In the genomic region with DNA sequence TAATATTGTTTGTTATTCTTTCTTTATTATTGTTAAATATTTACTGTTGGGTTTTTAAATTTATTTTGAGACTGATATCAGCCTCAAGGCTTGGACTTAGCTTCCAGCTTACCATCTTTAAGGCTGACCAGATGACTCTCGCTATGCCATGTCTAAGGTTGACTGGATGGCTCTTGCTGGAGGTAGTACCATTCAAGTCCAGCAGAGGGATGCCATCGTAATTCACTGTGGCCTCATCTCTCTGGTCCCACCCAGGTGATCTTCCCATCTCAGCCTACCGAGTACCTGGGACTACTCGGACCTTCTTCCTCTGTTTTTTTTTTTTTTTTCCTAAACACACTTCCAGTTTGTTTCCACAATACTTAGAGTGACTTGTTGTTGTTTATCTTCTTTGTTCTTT, we compare ENCODE assay signal across 12 cellular contexts. TPM values are rescaled to one million over a fixed set of nuclear protein-coding genes. Genes with fewer than 3 reads are reported as not detected.
DNase-seq lines count a peak whose midpoint lies in the region; ATAC-seq and TF ChIP-seq lines count a peak whose summit lies in the region.
"Had no signal": no experiment of that assay in that cellular context is flagged by ENCODE, and none has a peak within 500 bp of the region (broad histone marks: within the 10 kb centered on the region; RNA-seq: fewer than 3 reads in every experiment).

No MANE protein-coding gene starts in this region.

- no peaks in the 10 kb centered on the region for H3K9me2 ChIP-seq in HCT116 (ENCODE audit: insufficient read depth)

- WGBS in liver = 86% methylated on average over 4 of the region's 4 CpGs

- no peak overlapping the region for H3K4me3 ChIP-seq in HCT116 (replicated peaks in 1 of 2; ENCODE audit: low read depth in 1 of 2, low read length in 2 of 2)
- H3K4me3 ChIP-seq in WERI-Rb-1 (ENCODE audit: low read depth, low read length) = no peak overlapping the region
- no peak overlapping the region for H3K4me3 ChIP-seq in liver (ENCODE audit: low read depth in 1 of 3, low read length in 3 of 3)
- H3K4me3 ChIP-seq: smooth muscle cell, suprapubic skin had no signal

- H3K9ac ChIP-seq in HCT116 (ENCODE audit: low read length) (no peak overlapping the region), liver (ENCODE audit: low read depth in 1 of 2, low read length in 2 of 2) (no peak overlapping the region)

- H3K79me2 ChIP-seq in HCT116 (ENCODE audit: insufficient read depth, low read length) = no peaks in the 10 kb centered on the region

- peak in 2 of 3 experiments; percentile 32 to 47; a peak in 4 of 6 replicates for TF ChIP-seq CTCF in HCT116 (IDR thresholded peaks at IDR 0.05 in 2 of 3, conservative IDR thresholded peaks at IDR 0.05 in 1 of 3; ENCODE audit: borderline replicate concordance in 1 of 3, insufficient read depth in 1 of 3, low read depth in 2 of 3, low read length in 2 of 3)
- TF ChIP-seq CTCF in WERI-Rb-1 (IDR thresholded peaks at IDR 0.05; ENCODE audit: low read depth, low read length) = peak; percentile 58
- peak; percentile 16 for TF ChIP-seq CTCF in liver (IDR thresholded peaks at IDR 0.05; ENCODE audit: low read depth, low read length, missing input control)

- peaks cover 10 to 12% of the 10 kb centered on the region in 2 experiments; a peak in 2 of 4 replicates for H3K9me3 ChIP-seq in HCT116 (ENCODE audit: control insufficient read depth in 1 of 2, insufficient read depth in 1 of 2, low read depth in 1 of 2, low read length in 2 of 2)
- peaks cover 16% of the 10 kb centered on the region for H3K9me3 ChIP-seq in WERI-Rb-1 (ENCODE audit: severe bottlenecking)
- peaks cover 7 to 9% (median 7%) of the 10 kb centered on the region in 4 donors for H3K9me3 ChIP-seq in liver (ENCODE audit: control insufficient read depth in 4 of 4, low read length in 3 of 4)

- H3K36me3 ChIP-seq in HCT116 (ENCODE audit: control insufficient read depth in 1 of 2, insufficient read depth in 2 of 2, low read length in 2 of 2) = no peaks in the 10 kb centered on the region
- H3K36me3 ChIP-seq in WERI-Rb-1 = no peaks in the 10 kb centered on the region
- H3K36me3 ChIP-seq in liver (ENCODE audit: control insufficient read depth in 4 of 4, insufficient read depth in 3 of 4, low read depth in 1 of 4, low read length in 3 of 4) = no peaks in the 10 kb centered on the region
- H3K36me3 ChIP-seq: suprapubic skin had no signal

- TF ChIP-seq POLR2A in HCT116 (IDR thresholded peaks at IDR 0.05; ENCODE audit: borderline replicate concordance, extremely low read depth, insufficient read depth, insufficient read length) = no peak

- no peak for TF ChIP-seq RAD21 in HCT116 (IDR thresholded peaks at IDR 0.05; ENCODE audit: low read depth)
- TF ChIP-seq RAD21 in liver (IDR thresholded peaks at IDR 0.05) = no peak

- no peak overlapping the region for H2AFZ ChIP-seq in HCT116 (ENCODE audit: low read depth, low read length, poor library complexity, severe bottlenecking)

- H3K4me2 ChIP-seq in HCT116 (ENCODE audit: low read length) = no peak overlapping the region
- H3K4me2 ChIP-seq: smooth muscle cell had no signal

- H4K20me1 ChIP-seq in HCT116 (ENCODE audit: insufficient read depth) = no peaks in the 10 kb centered on the region

- intact Hi-C loops in HCT116 (cut with micrococcal nuclease) = no loop called here

- CTCF ChIA-PET in HCT116 (lab: Charles Lee) = no interaction called here

- POLR2A ChIA-PET in HCT116 (lab: Charles Lee) = no interaction called here

- RAD21 ChIA-PET in HCT116 (lab: Charles Lee; ENCODE audit: low non-redundant PET in 1 of 2, low total read pairs in 2 of 2, uncharacterized antibody in 2 of 2, unreplicated experiment in 2 of 2) = no interaction called here

- peak; percentile 58; the same call in 1 of the 2 replicates for ATAC-seq in HCT116
- ATAC-seq: Right ventricle myocardium inferior had no signal

- BruUV-seq in HCT116 (replicated peaks; lab: Mats Ljungman, UMichigan) = no TSS peak

- H3K4me1 ChIP-seq in HCT116 (ENCODE audit: control insufficient read depth in 1 of 2, insufficient read depth in 2 of 2, low read length in 2 of 2) (no peaks in the 10 kb centered on the region), liver (ENCODE audit: control insufficient read depth in 4 of 4, insufficient read depth in 4 of 4, low read length in 3 of 4) (no peaks in the 10 kb centered on the region)
- H3K4me1 ChIP-seq: suprapubic skin had no signal

- H3K27me3 ChIP-seq in HCT116 (ENCODE audit: insufficient read depth, low read length) (no peaks in the 10 kb centered on the region), WERI-Rb-1 (ENCODE audit: insufficient read depth, low read depth, severe bottlenecking) (no peaks in the 10 kb centered on the region), liver (ENCODE audit: control insufficient read depth in 4 of 4, insufficient read depth in 4 of 4, low read length in 3 of 4) (no peaks in the 10 kb centered on the region)
- H3K27me3 ChIP-seq: suprapubic skin had no signal

- H3K27ac ChIP-seq in HCT116 (ENCODE audit: low read depth, low read length) = no peak overlapping the region
- H3K27ac ChIP-seq in WERI-Rb-1 = no peak overlapping the region
- H3K27ac ChIP-seq in liver (ENCODE audit: low read depth in 1 of 2, low read length in 2 of 2) = no peak overlapping the region
- H3K27ac ChIP-seq: suprapubic skin had no signal

- peak; percentile 30 for DNase-seq in ELF-1 (ENCODE audit: low read depth, low spot score)
- DNase-seq in HCT116 (ENCODE audit: low read depth, low spot score) = no peak
- DNase-seq in WERI-Rb-1 = peak; percentile 32
- no peak for DNase-seq in activated naive CD4-positive, alpha-beta T cell treated with anti-CD3 and anti-CD28 coated beads, Interleukin-2, amount 50 U/mL, for 16 hours
- DNase-seq in NCI-H1436 (lab: John Stamatoyannopoulos, UW) = no peak
- no peak for DNase-seq in AG20443 (ENCODE audit: low spot score)
- DNase-seq: activated CD8-positive, alpha-beta memory T cell treated with anti-CD3 and anti-CD28 coated beads, Interleukin-2, amount 50 U/mL, for 48 hours; occipital lobe had no signal

TF ChIP-seq in HCT116, 20 proteins besides CTCF, POLR2A, EP300 and RAD21:
- TF ChIP-seq POLR2AphosphoS5 (IDR thresholded peaks at IDR 0.05; ENCODE audit: low read depth, low read length) (no peak), CBX3 (IDR thresholded peaks at IDR 0.05; ENCODE audit: low read depth) (no peak), EGR1 (IDR thresholded peaks at IDR 0.05; ENCODE audit: low read depth) (no peak), SRF (IDR thresholded peaks at IDR 0.05; ENCODE audit: low read depth) (no peak), CEBPB (IDR thresholded peaks at IDR 0.05; ENCODE audit: low read depth) (no peak)

TF ChIP-seq in liver, 16 proteins besides CTCF, POLR2A, EP300 and RAD21:
- no peak for TF ChIP-seq FOXA2 (IDR thresholded peaks at IDR 0.05)
- TF ChIP-seq, protein P1, sequence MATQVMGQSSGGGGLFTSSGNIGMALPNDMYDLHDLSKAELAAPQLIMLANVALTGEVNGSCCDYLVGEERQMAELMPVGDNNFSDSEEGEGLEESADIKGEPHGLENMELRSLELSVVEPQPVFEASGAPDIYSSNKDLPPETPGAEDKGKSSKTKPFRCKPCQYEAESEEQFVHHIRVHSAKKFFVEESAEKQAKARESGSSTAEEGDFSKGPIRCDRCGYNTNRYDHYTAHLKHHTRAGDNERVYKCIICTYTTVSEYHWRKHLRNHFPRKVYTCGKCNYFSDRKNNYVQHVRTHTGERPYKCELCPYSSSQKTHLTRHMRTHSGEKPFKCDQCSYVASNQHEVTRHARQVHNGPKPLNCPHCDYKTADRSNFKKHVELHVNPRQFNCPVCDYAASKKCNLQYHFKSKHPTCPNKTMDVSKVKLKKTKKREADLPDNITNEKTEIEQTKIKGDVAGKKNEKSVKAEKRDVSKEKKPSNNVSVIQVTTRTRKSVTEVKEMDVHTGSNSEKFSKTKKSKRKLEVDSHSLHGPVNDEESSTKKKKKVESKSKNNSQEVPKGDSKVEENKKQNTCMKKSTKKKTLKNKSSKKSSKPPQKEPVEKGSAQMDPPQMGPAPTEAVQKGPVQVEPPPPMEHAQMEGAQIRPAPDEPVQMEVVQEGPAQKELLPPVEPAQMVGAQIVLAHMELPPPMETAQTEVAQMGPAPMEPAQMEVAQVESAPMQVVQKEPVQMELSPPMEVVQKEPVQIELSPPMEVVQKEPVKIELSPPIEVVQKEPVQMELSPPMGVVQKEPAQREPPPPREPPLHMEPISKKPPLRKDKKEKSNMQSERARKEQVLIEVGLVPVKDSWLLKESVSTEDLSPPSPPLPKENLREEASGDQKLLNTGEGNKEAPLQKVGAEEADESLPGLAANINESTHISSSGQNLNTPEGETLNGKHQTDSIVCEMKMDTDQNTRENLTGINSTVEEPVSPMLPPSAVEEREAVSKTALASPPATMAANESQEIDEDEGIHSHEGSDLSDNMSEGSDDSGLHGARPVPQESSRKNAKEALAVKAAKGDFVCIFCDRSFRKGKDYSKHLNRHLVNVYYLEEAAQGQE (IDR thresholded peaks at IDR 0.05) = no peak

RNA-seq across cellular contexts. Expression of a gene that starts 41.7 kb away (rescaled TPM):
- total RNA-seq in HCT116 (2021; ENCODE audit: unreplicated experiment) = 12.3 TPM
- polyA plus RNA-seq in HCT116 (2012) = 4.1 and 4.9 TPM in 2 replicates
- total RNA-seq in liver = 10 to 100 TPM; 19.3 to 25.9 TPM
- polyA plus RNA-seq in liver = 1 to 10 TPM; 2.9 to 9.1 TPM

Comparison
In these comparisons a context has a peak if more than half of its experiments do, and no peak if none do; other contexts are left out.
1. DNase-seq: peak in ELF-1 (single experiment) and WERI-Rb-1 (single experiment); none in HCT116 (single experiment), activated naive CD4-positive, alpha-beta T cell treated with anti-CD3 and anti-CD28 coated beads, Interleukin-2, amount 50 U/mL, for 16 hours (single experiment), NCI-H1436 (single experiment) and AG20443 (single experiment).
2. Peak in every context shown above with its lines, with median percentiles within 50 percentile points of each other: CTCF ChIP-seq.